ENCODE assay signal across 16 cellular contexts in genomic region chr19:6242677-6243076, GRCh38. TPM values are rescaled to one million over a fixed set of nuclear protein-coding genes. Genes with fewer than 3 reads are reported as not detected.
DNase-seq lines count a peak whose midpoint lies in the region; ATAC-seq and TF ChIP-seq lines count a peak whose summit lies in the region.
"Had no signal": no experiment of that assay in that cellular context is flagged by ENCODE, and none has a peak within 500 bp of the region (broad histone marks: within the 10 kb centered on the region; RNA-seq: fewer than 3 reads in every experiment).

No MANE protein-coding gene starts in this region.

- peaks cover 14 to 92% (median 49%) of the 10 kb centered on the region in 6 donors for H3K4me1 ChIP-seq in spleen

- TF ChIP-seq CTCF in RWPE1 (conservative IDR thresholded peaks at IDR 0.05; ENCODE audit: low read depth) (no peak), glutamatergic neuron (IDR thresholded peaks at IDR 0.05; ENCODE audit: partially characterized antibody, unreplicated experiment) (no peak), spleen (IDR thresholded peaks at IDR 0.05 in 8 of 11, conservative IDR thresholded peaks at IDR 0.05 in 3 of 11) (no peak), chondrocyte (IDR thresholded peaks at IDR 0.05) (no peak)

- intact Hi-C loops in spleen (cut with DNase I; ENCODE audit: low total_unique reads) = no loop called here

- H3K9me3 Mint-ChIP-seq in T-helper 2 cell treated with Interferon-gamma antibody and Interleukin-4, amounts not matched to agents 5 μg/mL and 100 μg/mL, for 36 hours = no peaks in the 10 kb centered on the region
- H3K9me3 Mint-ChIP-seq in glutamatergic neuron (ENCODE audit: unreplicated experiment) = peaks cover 17% of the 10 kb centered on the region
- H3K9me3 Mint-ChIP-seq in chondrocyte (ENCODE audit: low read depth) = no peaks in the 10 kb centered on the region
- H3K9me3 Mint-ChIP-seq: CD4-positive, alpha-beta memory T cell; type B pancreatic cell had no signal

- H3K27me3 ChIP-seq in spleen (replicated peaks in 1 of 7) = no peaks in the 10 kb centered on the region

- H3K27ac ChIP-seq in RWPE1 (peak overlapping the region; percentile 99), spleen (peak overlapping the region in 2 of 8 donors; percentile 76 to 83)

- H3K27ac Mint-ChIP-seq in T-helper 2 cell treated with Interferon-gamma antibody and Interleukin-4, amounts not matched to agents 5 μg/mL and 100 μg/mL, for 36 hours = peak overlapping the region; percentile 21
- H3K27ac Mint-ChIP-seq in glutamatergic neuron (ENCODE audit: unreplicated experiment) = peak overlapping the region; percentile 73
- no peak overlapping the region for H3K27ac Mint-ChIP-seq in chondrocyte (ENCODE audit: unreplicated experiment)
- H3K27ac Mint-ChIP-seq: type B pancreatic cell had no signal

- H3K36me3 ChIP-seq in spleen = peaks cover 0 to 12% (median 0%) of the 10 kb centered on the region in 6 donors

- 86 to 93% (median 89%) methylated on average over 9 to 10 of the region's 10 CpGs for WGBS in spleen, 5 donors

- H3K27me3 Mint-ChIP-seq in T-helper 2 cell treated with Interferon-gamma antibody and Interleukin-4, amounts not matched to agents 5 μg/mL and 100 μg/mL, for 36 hours (ENCODE audit: low read depth) = no peaks in the 10 kb centered on the region
- H3K27me3 Mint-ChIP-seq in glutamatergic neuron (ENCODE audit: unreplicated experiment) = peaks cover 9% of the 10 kb centered on the region
- H3K27me3 Mint-ChIP-seq in chondrocyte (ENCODE audit: low read depth) = no peaks in the 10 kb centered on the region
- H3K27me3 Mint-ChIP-seq: CD4-positive, alpha-beta memory T cell; type B pancreatic cell had no signal

- peaks cover 44% of the 10 kb centered on the region for H3K4me1 Mint-ChIP-seq in T-helper 2 cell treated with Interferon-gamma antibody and Interleukin-4, amounts not matched to agents 5 μg/mL and 100 μg/mL, for 36 hours (ENCODE audit: low read depth)
- peaks cover 45% of the 10 kb centered on the region for H3K4me1 Mint-ChIP-seq in glutamatergic neuron (ENCODE audit: low read depth, unreplicated experiment)
- peaks cover 46% of the 10 kb centered on the region for H3K4me1 Mint-ChIP-seq in chondrocyte (ENCODE audit: low read depth)

- ATAC-seq in GM18861 (IDR thresholded peaks at IDR 0.05; ENCODE audit: unreplicated experiment) = no peak

- H3K9me3 ChIP-seq in spleen = no peaks in the 10 kb centered on the region

- H3K4me3 Mint-ChIP-seq in T-helper 2 cell treated with Interferon-gamma antibody and Interleukin-4, amounts not matched to agents 5 μg/mL and 100 μg/mL, for 36 hours = no peak overlapping the region
- H3K4me3 Mint-ChIP-seq in glutamatergic neuron (ENCODE audit: unreplicated experiment) (no peak overlapping the region), chondrocyte (ENCODE audit: unreplicated experiment) (no peak overlapping the region)
- H3K4me3 Mint-ChIP-seq: type B pancreatic cell had no signal

- POLR2A ChIA-PET in RWPE1 (lab: Yijun Ruan, JAX; ENCODE audit: low non-redundant PET) = interaction anchor here (0.5 kb wide), 1 partner anchor 55 kb away, joined by 6 read pairs; no protein-coding TSS in a partner anchor

- CTCF ChIA-PET in RWPE1 (lab: Yijun Ruan, JAX) = no interaction called here

- TF ChIP-seq POLR2A in spleen (IDR thresholded peaks at IDR 0.05) = no peak

- no peak for DNase-seq in T-helper 2 cell treated with Interferon-gamma antibody and Interleukin-4, amounts not matched to agents 5 μg/mL and 100 μg/mL, for 36 hours (ENCODE audit: low spot score)
- DNase-seq in T-helper 2 cell (no peak), RWPE1 (ENCODE audit: low spot score) (no peak), glutamatergic neuron (no peak), spleen (peak; percentile 56), chondrocyte (ENCODE audit: low spot score) (no peak), DMS53 treated with DMSO at 0.1 percent for 48 hours (lab: John Stamatoyannopoulos, UW; ENCODE audit: unreplicated experiment) (no peak)
- DNase-seq: 8988T; effector CD4-positive, alpha-beta T cell; KBM-7; NCI-H1092 treated with DMSO at 0.1 percent for 48 hours; NCI-H2171 treated with DMSO at 0.1 percent for 48 hours; NK-92 treated with Interleukin-12 subunit alpha and Interleukin-12 subunit beta, amount 100 ng/mL, for 24 hours had no signal

- H3K4me3 ChIP-seq in spleen = no peak overlapping the region

- H3K36me3 Mint-ChIP-seq in T-helper 2 cell treated with Interferon-gamma antibody and Interleukin-4, amounts not matched to agents 5 μg/mL and 100 μg/mL, for 36 hours (ENCODE audit: low read depth) = peaks cover 15% of the 10 kb centered on the region
- peaks cover 15% of the 10 kb centered on the region for H3K36me3 Mint-ChIP-seq in glutamatergic neuron (ENCODE audit: unreplicated experiment)
- H3K36me3 Mint-ChIP-seq in chondrocyte (ENCODE audit: low read depth) = peaks cover 6% of the 10 kb centered on the region

RNA-seq across cellular contexts. Expression of gene MLLT1, which starts 37.1 kb away (rescaled TPM):
- 52.9 TPM for total RNA-seq in glutamatergic neuron (ENCODE audit: unreplicated experiment)
- 10 to 100 TPM; 18.9 to 57.2 (median 41.3) TPM for total RNA-seq in spleen
- polyA plus RNA-seq in spleen = 10 to 100 TPM; 10.1 to 20.6 (median 15.0) TPM
- 57.7 to 61.2 TPM (median 60.9 TPM) in 3 replicates for total RNA-seq in chondrocyte
